8 cellular contexts compared by ENCODE assay signal in the genomic region with DNA sequence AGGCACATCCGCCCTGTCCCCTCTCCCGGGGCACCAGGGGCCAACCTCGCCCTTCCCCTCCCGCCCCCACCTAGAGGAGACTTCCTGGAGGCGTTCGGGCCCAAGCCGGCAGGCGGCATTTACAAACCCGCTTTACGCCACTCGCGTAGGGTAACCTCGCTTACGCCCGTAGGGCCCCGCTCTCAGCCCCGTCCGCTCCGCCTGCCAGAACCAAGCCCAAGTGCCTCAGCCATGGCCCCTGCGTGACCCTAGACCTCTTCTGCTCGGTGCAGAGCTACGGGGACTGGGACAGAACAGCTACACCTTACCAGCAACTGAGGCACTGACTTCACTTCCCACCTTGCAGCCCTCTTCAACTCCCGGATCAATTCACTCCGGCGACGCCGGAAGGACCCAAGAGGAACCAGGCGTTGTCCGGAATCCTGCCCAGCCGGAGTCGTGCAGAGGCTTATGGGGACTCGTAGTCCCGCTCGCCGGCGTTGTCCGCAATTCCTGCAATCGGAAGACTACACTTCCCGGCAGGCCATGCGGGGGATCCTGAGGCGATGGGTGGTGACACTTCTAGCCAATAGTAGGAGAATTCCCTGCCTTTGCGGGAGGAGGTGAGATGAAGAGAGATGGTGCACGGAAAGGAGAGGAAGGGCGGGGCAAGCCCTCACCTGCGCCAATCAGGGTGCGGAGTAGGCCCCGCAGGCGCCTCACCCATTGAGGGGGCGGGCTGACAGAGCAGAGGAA. TPM values are rescaled to one million over a fixed set of nuclear protein-coding genes. Genes with fewer than 3 reads are reported as not detected.
DNase-seq lines count a peak whose midpoint lies in the region; ATAC-seq lines count a peak whose summit lies in the region.

PDCD10 (minus strand) TSS at position 395 of the 735 bp plus-strand sequence. CDS start 14,735 bp downstream, outside the sequence.

- ATAC-seq in GM18511 (IDR thresholded peaks at IDR 0.05; ENCODE audit: unreplicated experiment) (peak; percentile 85), HG03025 (IDR thresholded peaks at IDR 0.05; ENCODE audit: low FRiP score, unreplicated experiment) (peak; percentile 90), aorta (ENCODE audit: low FRiP score) (peak; percentile 99)

- H3K27me3 ChIP-seq in rectal smooth muscle tissue (ENCODE audit: control insufficient read depth, insufficient read depth, low read length) (no peaks in the 10 kb centered on the region), aorta (ENCODE audit: control insufficient read depth in 1 of 2, insufficient read depth in 2 of 2, low read length in 1 of 2) (no peaks in the 10 kb centered on the region)

- H3K9me3 ChIP-seq in aorta (ENCODE audit: control insufficient read depth, low read length), result no peaks in the 10 kb centered on the region

- H3K36me3 ChIP-seq in rectal smooth muscle tissue (ENCODE audit: control insufficient read depth, insufficient read depth, low read length), result no peaks in the 10 kb centered on the region
- H3K36me3 ChIP-seq in aorta (ENCODE audit: control insufficient read depth in 1 of 2, insufficient read depth in 2 of 2, low read length in 1 of 2), result no peaks in the 10 kb centered on the region

- DNase-seq in NCI-H2029 treated with DMSO at 0.1 percent for 48 hours (lab: John Stamatoyannopoulos, UW), result peak; percentile 98
- peak; percentile 94 for DNase-seq in T-helper 9 cell
- peak; percentile 99 for DNase-seq in astrocyte of the hippocampus (ENCODE audit: low read depth, low spot score)
- peak; percentile 86 for DNase-seq in hepatic stellate cell (ENCODE audit: low spot score)
- peak; percentile 99 for DNase-seq in aorta

- WGBS in aorta, 2 donors, result 0% methylated on average over 47 to 49 of the region's 49 CpGs

- intact Hi-C loops in aorta (cut with DNase I), result loop anchor here (1.0 to 5.0 kb wide), 3 partner anchors 78 to 148 kb away; no protein-coding TSS in a partner anchor

- H3K27ac ChIP-seq in rectal smooth muscle tissue (ENCODE audit: low read depth, low read length) (peak within 1 kb of the TSS; percentile 75), aorta (ENCODE audit: low read depth in 1 of 2, low read length in 2 of 2) (peak within 1 kb of the TSS; percentile 29 to 91)

- H3K4me3 ChIP-seq in rectal smooth muscle tissue (ENCODE audit: low read length) (peak within 1 kb of the TSS; percentile 88), aorta (ENCODE audit: low read length in 2 of 2) (peak within 1 kb of the TSS; percentile 81)

- H3K4me1 ChIP-seq in rectal smooth muscle tissue (ENCODE audit: control insufficient read depth, insufficient read depth, low read length), result peaks cover 7% of the 10 kb centered on the region
- H3K4me1 ChIP-seq in aorta (ENCODE audit: control insufficient read depth in 1 of 2, insufficient read depth in 2 of 2, low read length in 2 of 2), result no peaks in the 10 kb centered on the region

- H3K9ac ChIP-seq in rectal smooth muscle tissue (ENCODE audit: low read length), result peak within 1 kb of the TSS; percentile 77

RNA-seq across cellular contexts. Expression of gene PDCD10, which starts in this region (rescaled TPM):
- 10 to 100 TPM; 45.2 to 54.5 TPM for total RNA-seq in aorta
- polyA plus RNA-seq in aorta, result 10 to 100 TPM; 45.4 to 85.0 TPM

Comparison
In these comparisons a context has a peak if more than half of its experiments do, and no peak if none do; other contexts are left out.
1. Peak in every context shown above with its lines: DNase-seq, ATAC-seq, H3K4me3 ChIP-seq and H3K27ac ChIP-seq.